In the genomic region with DNA sequence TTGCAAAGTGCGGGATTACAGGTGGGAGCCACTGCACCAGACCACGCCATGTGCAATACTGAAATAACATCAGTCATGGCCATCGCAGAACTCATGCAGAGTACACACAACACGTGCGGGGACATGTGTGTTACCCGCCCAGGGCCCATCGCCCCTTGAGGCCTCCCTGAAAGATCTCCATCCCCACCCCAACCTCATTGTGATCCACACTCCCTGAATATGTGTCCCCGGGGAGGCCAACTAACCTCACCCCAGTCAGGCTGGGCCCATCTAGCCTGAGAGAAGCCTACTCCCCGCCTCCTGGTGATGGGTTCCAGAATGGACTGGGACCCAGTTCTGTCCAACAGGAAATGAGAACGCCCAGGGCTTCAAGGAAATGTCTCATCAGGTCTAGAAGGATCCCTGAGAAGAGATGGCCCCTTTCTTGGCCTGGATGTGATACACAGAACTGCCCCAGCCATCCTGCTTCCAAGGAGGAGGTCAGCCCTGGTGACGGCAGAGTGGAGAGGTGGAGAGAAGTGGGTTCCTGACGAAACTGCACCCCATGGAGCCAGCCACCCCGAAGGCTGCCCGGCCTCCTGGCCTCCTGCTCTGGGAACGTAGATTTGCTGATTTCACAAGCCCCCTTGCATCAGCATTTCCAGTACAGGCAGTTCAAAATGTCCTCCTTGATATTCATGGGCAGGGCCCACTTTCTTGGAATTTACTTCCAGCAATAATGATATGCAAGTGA, we compare ENCODE assay signal across 39 cellular contexts. TPM values are rescaled to one million over a fixed set of nuclear protein-coding genes. Genes with fewer than 3 reads are reported as not detected.
"Had no signal": no experiment of that assay in that cellular context is flagged by ENCODE, and none has a peak within 500 bp of the region (broad histone marks: within the 10 kb centered on the region; RNA-seq: fewer than 3 reads in every experiment).

No MANE protein-coding gene starts in this region.

- H3K27ac Mint-ChIP-seq: activated CD4-positive, alpha-beta memory T cell treated with anti-CD3 and anti-CD28 coated beads for 36 hours; activated CD4-positive, alpha-beta T cell treated with anti-CD3 and anti-CD28 coated beads, Interleukin-2, amount 10 ng/mL, durations not matched to agents 24 days and 14 days; activated naive CD4-positive, alpha-beta T cell treated with anti-CD3 and anti-CD28 coated beads for 36 hours; activated naive CD8-positive, alpha-beta T cell treated with anti-CD3 and anti-CD28 coated beads for 36 hours; activated T-helper 1 cell treated with anti-CD3 and anti-CD28 coated beads, Interleukin-12 subunit alpha, Interleukin-12 subunit beta, Interleukin-2, Interleukin-4 antibody, amounts not matched to agents 30 ng/mL and 10 ng/mL and 1 ng/mL, durations not matched to agents 14 hours and 24 hours and 36 hours; effector memory CD8-positive, alpha-beta T cell; stimulated activated memory B cell treated with anti-CD40 and anti-IgM and Interleukin-4, amounts not matched to agents 10 μg/mL and 1 μg/mL and 100 μg/mL, for 72 hours; T-helper 1 cell treated with Interleukin-12 subunit alpha and Interleukin-12 subunit beta and Interleukin-4 antibody, amounts not matched to agents 30 μg/mL and 1 μg/mL, for 36 hours had no signal

- H3K27me3 ChIP-seq: body of pancreas, thyroid gland, upper lobe of left lung had no signal

- H3K9me3 ChIP-seq: adrenal gland, body of pancreas, heart left ventricle, lower lobe of right lung, sigmoid colon, stomach, thyroid gland, upper lobe of left lung had no signal

- H3K36me3 ChIP-seq: adrenal gland, heart left ventricle, lower lobe of right lung, sigmoid colon, stomach, thyroid gland, upper lobe of left lung had no signal

- ATAC-seq: body of pancreas; effector memory CD8-positive, alpha-beta T cell; heart left ventricle; lower lobe of right lung; stimulated activated memory B cell treated with anti-CD40 and anti-IgM and Interleukin-4, amounts not matched to agents 10 μg/mL and 1 μg/mL and 100 μg/mL, for 72 hours had no signal

- H3K9me3 Mint-ChIP-seq: activated CD4-positive, alpha-beta memory T cell treated with anti-CD3 and anti-CD28 coated beads for 36 hours; activated CD4-positive, alpha-beta T cell treated with anti-CD3 and anti-CD28 coated beads, Interleukin-2, amount 10 ng/mL, durations not matched to agents 24 days and 14 days; activated naive CD4-positive, alpha-beta T cell treated with anti-CD3 and anti-CD28 coated beads for 36 hours; activated naive CD8-positive, alpha-beta T cell treated with anti-CD3 and anti-CD28 coated beads for 36 hours; activated T-helper 1 cell treated with anti-CD3 and anti-CD28 coated beads, Interleukin-12 subunit alpha, Interleukin-12 subunit beta, Interleukin-2, Interleukin-4 antibody, amounts not matched to agents 30 ng/mL and 10 ng/mL and 1 ng/mL, durations not matched to agents 14 hours and 24 hours and 36 hours; effector memory CD8-positive, alpha-beta T cell; immature natural killer cell; stimulated activated memory B cell treated with anti-CD40 and anti-IgM and Interleukin-4, amounts not matched to agents 10 μg/mL and 1 μg/mL and 100 μg/mL, for 72 hours; T-helper 1 cell treated with Interleukin-12 subunit alpha and Interleukin-12 subunit beta and Interleukin-4 antibody, amounts not matched to agents 30 μg/mL and 1 μg/mL, for 36 hours had no signal

- H3K27ac ChIP-seq: adrenal gland, body of pancreas, heart left ventricle, lower lobe of right lung, sigmoid colon, stomach, thyroid gland, upper lobe of left lung had no signal

- DNase-seq: activated CD4-positive, alpha-beta memory T cell treated with anti-CD3 and anti-CD28 coated beads for 36 hours; activated CD4-positive, alpha-beta T cell treated with anti-CD3 and anti-CD28 coated beads, Interleukin-2, amount 10 ng/mL, durations not matched to agents 24 days and 14 days; activated CD4-positive, CD25-positive, alpha-beta regulatory T cell treated with anti-CD3 and anti-CD28 coated beads, Interleukin-2, amount 50 U/mL, for 72 hours; activated CD8-positive, alpha-beta memory T cell treated with anti-CD3 and anti-CD28 coated beads, Interleukin-2, amount 50 U/mL, for 4 hours; activated effector memory CD4-positive, alpha-beta T cell treated with anti-CD3 and anti-CD28 coated beads, Interleukin-2, amount 50 U/mL, for 16 hours; activated naive CD4-positive, alpha-beta T cell treated with anti-CD3 and anti-CD28 coated beads for 36 hours; activated naive CD8-positive, alpha-beta T cell treated with anti-CD3 and anti-CD28 coated beads for 36 hours; activated T-cell treated with anti-CD3 and anti-CD28 coated beads, Interleukin-2, amount 50 U/mL, for 1 hour; aorta; body of pancreas; cerebellar nuclear complex; cortex of kidney; effector memory CD8-positive, alpha-beta T cell; foreskin fibroblast; heart left ventricle; hypothalamus; immature natural killer cell; lower lobe of right lung; retina; sigmoid colon; small intestine; stimulated activated CD4-positive, alpha-beta T cell treated with anti-CD3 and anti-CD28 coated beads, Interleukin-1b, Interleukin-23, amount 100 ng/mL, for 48 hours; stimulated activated CD4-positive, alpha-beta T cell treated with anti-CD3 and anti-CD28 coated beads, Interleukin-4, amount 100 ng/mL, for 4 hours; stimulated activated CD8-positive, alpha-beta memory T cell treated with anti-CD3 and anti-CD28 coated beads, Interleukin-4, amount 100 ng/mL, for 48 hours; stomach; T-helper 9 cell; thyroid gland had no signal

- H3K4me3 ChIP-seq: adrenal gland, body of pancreas, heart left ventricle, lower lobe of right lung, sigmoid colon, stomach, thyroid gland, upper lobe of left lung had no signal

- H3K36me3 Mint-ChIP-seq: activated CD4-positive, alpha-beta memory T cell treated with anti-CD3 and anti-CD28 coated beads for 36 hours; activated naive CD8-positive, alpha-beta T cell treated with anti-CD3 and anti-CD28 coated beads for 36 hours; stimulated activated memory B cell treated with anti-CD40 and anti-IgM and Interleukin-4, amounts not matched to agents 10 μg/mL and 1 μg/mL and 100 μg/mL, for 72 hours had no signal

- H3K4me3 Mint-ChIP-seq: activated CD4-positive, alpha-beta memory T cell treated with anti-CD3 and anti-CD28 coated beads for 36 hours; activated CD4-positive, alpha-beta T cell treated with anti-CD3 and anti-CD28 coated beads, Interleukin-2, amount 10 ng/mL, durations not matched to agents 24 days and 14 days; activated naive CD4-positive, alpha-beta T cell treated with anti-CD3 and anti-CD28 coated beads for 36 hours; activated naive CD8-positive, alpha-beta T cell treated with anti-CD3 and anti-CD28 coated beads for 36 hours; activated T-helper 1 cell treated with anti-CD3 and anti-CD28 coated beads, Interleukin-12 subunit alpha, Interleukin-12 subunit beta, Interleukin-2, Interleukin-4 antibody, amounts not matched to agents 30 ng/mL and 10 ng/mL and 1 ng/mL, durations not matched to agents 14 hours and 24 hours and 36 hours; effector memory CD8-positive, alpha-beta T cell; stimulated activated memory B cell treated with anti-CD40 and anti-IgM and Interleukin-4, amounts not matched to agents 10 μg/mL and 1 μg/mL and 100 μg/mL, for 72 hours; T-helper 1 cell treated with Interleukin-12 subunit alpha and Interleukin-12 subunit beta and Interleukin-4 antibody, amounts not matched to agents 30 μg/mL and 1 μg/mL, for 36 hours had no signal

RNA-seq across cellular contexts. Expression of gene CLDN24, which starts 22.5 kb away (rescaled TPM):
- total RNA-seq: activated CD4-positive, alpha-beta memory T cell treated with anti-CD3 and anti-CD28 coated beads for 36 hours; activated CD4-positive, alpha-beta T cell treated with anti-CD3 and anti-CD28 coated beads, Interleukin-2, amount 10 ng/mL, durations not matched to agents 24 days and 14 days; activated CD8-positive, alpha-beta memory T cell treated with anti-CD3 and anti-CD28 coated beads for 36 hours; activated naive CD4-positive, alpha-beta T cell treated with anti-CD3 and anti-CD28 coated beads for 36 hours; activated naive CD8-positive, alpha-beta T cell treated with anti-CD3 and anti-CD28 coated beads for 36 hours; activated T-helper 1 cell treated with anti-CD3 and anti-CD28 coated beads, Interleukin-12 subunit alpha, Interleukin-12 subunit beta, Interleukin-2, Interleukin-4 antibody, amounts not matched to agents 30 ng/mL and 10 ng/mL and 1 ng/mL, durations not matched to agents 14 hours and 24 hours and 36 hours; adrenal gland; aorta; body of pancreas; endothelial cell of umbilical vein; heart left ventricle; kidney epithelial cell; lower lobe of right lung; mucosa of gallbladder; osteocyte; progenitor cell of endocrine pancreas; sigmoid colon; stomach; thyroid gland; upper lobe of left lung had no signal
- polyA plus RNA-seq: adrenal gland, aorta, endothelial cell of umbilical vein, esophagus, heart left ventricle, immature natural killer cell, sigmoid colon, small intestine had no signal

RNA-seq across cellular contexts. Expression of gene CLDN22, which starts 24.6 kb away (rescaled TPM):
- total RNA-seq: activated CD4-positive, alpha-beta memory T cell treated with anti-CD3 and anti-CD28 coated beads for 36 hours; activated CD4-positive, alpha-beta T cell treated with anti-CD3 and anti-CD28 coated beads, Interleukin-2, amount 10 ng/mL, durations not matched to agents 24 days and 14 days; activated CD8-positive, alpha-beta memory T cell treated with anti-CD3 and anti-CD28 coated beads for 36 hours; activated naive CD4-positive, alpha-beta T cell treated with anti-CD3 and anti-CD28 coated beads for 36 hours; activated naive CD8-positive, alpha-beta T cell treated with anti-CD3 and anti-CD28 coated beads for 36 hours; activated T-helper 1 cell treated with anti-CD3 and anti-CD28 coated beads, Interleukin-12 subunit alpha, Interleukin-12 subunit beta, Interleukin-2, Interleukin-4 antibody, amounts not matched to agents 30 ng/mL and 10 ng/mL and 1 ng/mL, durations not matched to agents 14 hours and 24 hours and 36 hours; adrenal gland; aorta; body of pancreas; endothelial cell of umbilical vein; heart left ventricle; kidney epithelial cell; lower lobe of right lung; mucosa of gallbladder; osteocyte; progenitor cell of endocrine pancreas; sigmoid colon; stomach; thyroid gland had no signal
- polyA plus RNA-seq: adrenal gland, aorta, endothelial cell of umbilical vein, heart left ventricle, sigmoid colon had no signal
